In the genomic region with DNA sequence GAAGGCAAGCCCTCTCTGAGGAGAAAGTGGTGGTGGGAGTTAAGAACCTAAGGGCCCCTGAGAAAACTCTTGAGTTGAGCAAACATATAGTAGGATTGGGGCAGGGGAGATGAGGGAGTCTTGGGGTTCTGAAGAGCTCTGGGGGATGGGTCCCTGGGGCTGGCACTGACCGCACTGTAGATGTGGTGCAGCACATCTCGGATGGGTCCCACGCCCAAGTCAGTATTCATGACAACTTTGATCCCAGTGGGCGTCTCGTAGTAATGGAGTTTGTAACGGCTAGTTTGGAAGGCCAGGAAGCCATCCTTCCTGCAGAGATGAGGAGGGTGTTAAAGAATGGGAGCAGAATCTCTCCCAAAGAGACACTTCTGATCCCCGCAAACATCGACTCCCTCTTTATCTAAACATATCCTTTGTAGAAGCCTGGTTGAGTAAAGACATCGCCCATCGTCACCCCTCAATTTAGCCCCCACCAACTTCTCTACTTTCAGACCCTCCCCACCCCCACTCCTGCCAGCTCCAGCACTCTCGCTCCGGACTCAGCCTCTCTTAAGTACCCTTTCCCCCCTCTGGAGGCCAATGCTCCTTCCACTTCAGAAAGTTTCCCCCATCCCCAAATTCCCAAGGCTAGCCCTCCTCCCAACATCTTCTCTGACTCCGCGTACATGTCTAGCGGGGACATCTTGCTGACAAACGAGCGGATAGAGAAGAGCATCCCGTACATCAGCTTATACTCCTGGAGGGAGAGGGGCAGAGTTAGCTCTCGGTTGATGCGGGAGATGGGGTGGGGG, we compare ENCODE assay signal across 8 cellular contexts. TPM values are rescaled to one million over a fixed set of nuclear protein-coding genes. Genes with fewer than 3 reads are reported as not detected.
DNase-seq lines count a peak whose midpoint lies in the region; ATAC-seq, FAIRE-seq and TF ChIP-seq lines count a peak whose summit lies in the region.

No MANE protein-coding gene starts in this region.

- POLR2A ChIA-PET in OCI-LY7 (lab: Charles Lee): interaction anchor here (0.5 to 2.2 kb wide), 6 partner anchors 13 to 927 kb away, joined by 3 to 7 read pairs (median 4); partner anchors contain the start of gene RNF227
- POLR2A ChIA-PET in endothelial cell of umbilical vein (lab: Charles Lee): no interaction called here

- H3K4me3 ChIP-seq in DND-41 (ENCODE audit: low read depth in 1 of 2, low read length in 2 of 2): peak overlapping the region; percentile 71 to 82
- H3K4me3 ChIP-seq in OCI-LY7 (ENCODE audit: low read depth, low read length, poor library complexity, severe bottlenecking): peak overlapping the region; percentile 99
- peak overlapping the region; percentile 74 to 84 (median 78) for H3K4me3 ChIP-seq in endothelial cell of umbilical vein (replicated peaks in 1 of 3; ENCODE audit: insufficient read depth in 1 of 3, low read depth in 1 of 3, low read length in 3 of 3)
- H3K4me3 ChIP-seq in osteoblast (ENCODE audit: insufficient read depth, low read length): peak overlapping the region; percentile 99

- TF ChIP-seq POLR2A in endothelial cell of umbilical vein (IDR thresholded peaks at IDR 0.05; ENCODE audit: low read depth, low read length): no peak

- H3K27me3 ChIP-seq in DND-41 (ENCODE audit: insufficient read depth, low read length, poor library complexity): no peaks in the 10 kb centered on the region
- H3K27me3 ChIP-seq in endothelial cell of umbilical vein (ENCODE audit: control insufficient read depth in 2 of 2, insufficient read depth in 2 of 2, low read length in 2 of 2): no peaks in the 10 kb centered on the region
- H3K27me3 ChIP-seq in osteoblast (ENCODE audit: insufficient read depth, low read length): no peaks in the 10 kb centered on the region

- peak overlapping the region; percentile 85 for H2AFZ ChIP-seq in DND-41 (ENCODE audit: low read depth, low read length)
- H2AFZ ChIP-seq in OCI-LY7 (ENCODE audit: low read length): peak overlapping the region; percentile 74; the same call in 1 of the 2 replicates
- peak overlapping the region; percentile 78 for H2AFZ ChIP-seq in endothelial cell of umbilical vein (ENCODE audit: low read depth, low read length)
- H2AFZ ChIP-seq in osteoblast (ENCODE audit: low read length): peak overlapping the region; percentile 95

- dilution Hi-C loops in endothelial cell of umbilical vein (cut with MboI; ENCODE audit: extremely low pct_ligation_motif_present, low sequenced_read_pairs): no loop called here

- H3K79me2 ChIP-seq in DND-41 (ENCODE audit: insufficient read depth, low read length) (peaks cover 49% of the 10 kb centered on the region), OCI-LY7 (ENCODE audit: insufficient read depth, low read depth, low read length) (peaks cover 32% of the 10 kb centered on the region), endothelial cell of umbilical vein (ENCODE audit: control insufficient read depth, insufficient read depth, low read length) (peaks cover 34% of the 10 kb centered on the region), osteoblast (ENCODE audit: insufficient read depth, low read length) (peaks cover 49% of the 10 kb centered on the region)

- no peak for ATAC-seq in DND-41 (ENCODE audit: insufficient read depth, low read depth)
- ATAC-seq in GM19395 (IDR thresholded peaks at IDR 0.05; ENCODE audit: unreplicated experiment): no peak

- peak overlapping the region; percentile 90 for H3K9ac ChIP-seq in DND-41 (ENCODE audit: low read depth, low read length)
- peak overlapping the region; percentile 67 for H3K9ac ChIP-seq in endothelial cell of umbilical vein (replicated peaks; ENCODE audit: extremely low read depth, insufficient read depth, low read length)

- H4K20me1 ChIP-seq in DND-41 (ENCODE audit: insufficient read depth, low read length) (no peaks in the 10 kb centered on the region), OCI-LY7 (ENCODE audit: insufficient read depth, low read length) (no peaks in the 10 kb centered on the region), endothelial cell of umbilical vein (replicated peaks; ENCODE audit: control insufficient read depth, extremely low read depth, insufficient read depth, low read length) (no peaks in the 10 kb centered on the region), osteoblast (ENCODE audit: insufficient read depth, low read length) (peaks cover 2% of the 10 kb centered on the region)

- H3K36me3 ChIP-seq in DND-41 (ENCODE audit: insufficient read depth, low read length) (peaks cover 29% of the 10 kb centered on the region), OCI-LY7 (ENCODE audit: insufficient read depth, low read length) (peaks cover 30% of the 10 kb centered on the region), endothelial cell of umbilical vein (ENCODE audit: control insufficient read depth in 2 of 2, extremely low read depth in 1 of 2, insufficient read depth in 2 of 2, low read length in 2 of 2) (no peaks in the 10 kb centered on the region), osteoblast (ENCODE audit: insufficient read depth, low read length) (peaks cover 13% of the 10 kb centered on the region)

- H3K4me2 ChIP-seq in DND-41 (ENCODE audit: insufficient read depth, low read length) (peak overlapping the region; percentile 89), OCI-LY7 (ENCODE audit: low read length) (peak overlapping the region; percentile 82), endothelial cell of umbilical vein (ENCODE audit: insufficient read depth, low read length) (peak overlapping the region; percentile 60), osteoblast (ENCODE audit: insufficient read depth, low read length) (peak overlapping the region; percentile 99)

- intact Hi-C loops in OCI-LY7 (cut with micrococcal nuclease; ENCODE audit: unreplicated experiment) (no loop called here), endothelial cell of umbilical vein (cut with micrococcal nuclease) (no loop called here)

- no peaks in the 10 kb centered on the region for H3K9me2 ChIP-seq in OCI-LY7 (ENCODE audit: insufficient read depth, low read length)

- H3K9me3 ChIP-seq in DND-41 (ENCODE audit: insufficient read depth, low read length, severe bottlenecking) (no peaks in the 10 kb centered on the region), OCI-LY7 (ENCODE audit: low read length) (no peaks in the 10 kb centered on the region), endothelial cell of umbilical vein (replicated peaks; ENCODE audit: control insufficient read depth, insufficient read depth, low read length) (no peaks in the 10 kb centered on the region), osteoblast (ENCODE audit: low read depth, low read length) (no peaks in the 10 kb centered on the region)

- TF ChIP-seq CTCF in DND-41 (IDR thresholded peaks at IDR 0.05; ENCODE audit: borderline replicate concordance, extremely low read depth, low read length, poor library complexity, severe bottlenecking) (no peak), OCI-LY7 (conservative IDR thresholded peaks at IDR 0.05; ENCODE audit: low read length) (no peak), endothelial cell of umbilical vein (IDR thresholded peaks at IDR 0.05; ENCODE audit: extremely low read depth in 1 of 2, insufficient read depth in 1 of 2, low read depth in 1 of 2, low read length in 2 of 2) (no peak), osteoblast (IDR thresholded peaks at IDR 0.05; ENCODE audit: extremely low read depth, low read depth, low read length) (no peak)

- BruUV-seq in OCI-LY7 (replicated peaks; lab: Mats Ljungman, UMichigan) (TSS peak; percentile 94), endothelial cell of umbilical vein (replicated peaks; lab: Mats Ljungman, UMichigan) (TSS peak; percentile 72)

- DNase-seq in DND-41: no peak
- DNase-seq in OCI-LY7 (ENCODE audit: low spot score): no peak
- no peak for DNase-seq in endothelial cell of umbilical vein (ENCODE audit: low read depth, low spot score)
- no peak for DNase-seq in osteoblast (ENCODE audit: insufficient read length, low spot score, missing footprints)
- DNase-seq in HuH-7 (ENCODE audit: low spot score): no peak
- DNase-seq in NCI-H1930 (lab: John Stamatoyannopoulos, UW): no peak
- no peak for DNase-seq in SIG-M5 (lab: John Stamatoyannopoulos, UW)

- no peak for FAIRE-seq in endothelial cell of umbilical vein (lab: Jason Lieb, UNC)

- H3K9me1 ChIP-seq in endothelial cell of umbilical vein (replicated peaks; ENCODE audit: control insufficient read depth, extremely low read depth, insufficient read depth, low read length): no peaks in the 10 kb centered on the region

- H3K27ac ChIP-seq in DND-41 (ENCODE audit: low read length): peak overlapping the region; percentile 86
- H3K27ac ChIP-seq in OCI-LY7 (ENCODE audit: low read depth, low read length, poor library complexity, severe bottlenecking): peak overlapping the region; percentile 39
- no peak overlapping the region for H3K27ac ChIP-seq in endothelial cell of umbilical vein (ENCODE audit: insufficient read depth, low read depth, low read length)
- peak overlapping the region; percentile 60 for H3K27ac ChIP-seq in osteoblast (ENCODE audit: low read depth, low read length)

- CTCF ChIA-PET in OCI-LY7 (lab: Charles Lee; ENCODE audit: unreplicated experiment) (no interaction called here), endothelial cell of umbilical vein (lab: Charles Lee) (interaction anchor here (0.7 to 4.2 kb wide), 8 partner anchors 13 to 187 kb away, joined by 3 to 42 read pairs (median 9); no protein-coding TSS in a partner anchor)

- H3K4me1 ChIP-seq in DND-41 (ENCODE audit: insufficient read depth, low read length) (peaks cover 50% of the 10 kb centered on the region), OCI-LY7 (ENCODE audit: insufficient read depth, low read length, poor library complexity, severe bottlenecking) (peaks cover 27% of the 10 kb centered on the region), endothelial cell of umbilical vein (ENCODE audit: control insufficient read depth, extremely low read depth, insufficient read depth, low read length) (peaks cover 23% of the 10 kb centered on the region), osteoblast (ENCODE audit: insufficient read depth, low read length) (peaks cover 32% of the 10 kb centered on the region)

RNA-seq across cellular contexts. Expression of gene TRAPPC1, which starts 0.7 kb away (rescaled TPM):
- 40.2 and 41.0 TPM in 2 replicates for total RNA-seq in OCI-LY7 (2014; rRNA removed; shearing (Covaris generic))
- total RNA-seq in OCI-LY7 (2022) (150 and 178 TPM in 2 replicates), endothelial cell of umbilical vein (139 and 146 TPM in 2 replicates), osteoblast (26.1 and 27.4 TPM in 2 replicates)
- 250 and 272 TPM in 2 replicates for polyA plus RNA-seq in endothelial cell of umbilical vein
- polyA plus RNA-seq in endothelial cell of umbilical vein (2011; cell fraction: cytosol; rRNA removed): 270 and 310 TPM in 2 replicates
- polyA plus RNA-seq in endothelial cell of umbilical vein (2011; cell fraction: nucleus; rRNA removed): 66.9 and 75.5 TPM in 2 replicates
- 215 and 270 TPM in 2 replicates for polyA plus RNA-seq in endothelial cell of umbilical vein (2012)
- polyA minus RNA-seq in endothelial cell of umbilical vein: 158 and 166 TPM in 2 replicates
- 40.5 TPM for polyA minus RNA-seq in endothelial cell of umbilical vein (2011; cell fraction: cytosol; rRNA and poly(A)+ RNA removed)
- 19.4 and 23.1 TPM in 2 replicates for polyA minus RNA-seq in endothelial cell of umbilical vein (2011; cell fraction: nucleus; rRNA and poly(A)+ RNA removed)

RNA-seq across cellular contexts. Expression of gene CNTROB, which starts 1.0 kb away (rescaled TPM):
- total RNA-seq in OCI-LY7 (2014; rRNA removed; shearing (Covaris generic)): 49.1 and 55.4 TPM in 2 replicates
- total RNA-seq in OCI-LY7 (2022) (72.3 and 80.3 TPM in 2 replicates), endothelial cell of umbilical vein (45.0 and 47.2 TPM in 2 replicates), osteoblast (20.6 and 21.5 TPM in 2 replicates)
- 24.9 and 27.8 TPM in 2 replicates for polyA plus RNA-seq in endothelial cell of umbilical vein
- polyA plus RNA-seq in endothelial cell of umbilical vein (2011; cell fraction: cytosol; rRNA removed): 23.6 and 27.2 TPM in 2 replicates
- polyA plus RNA-seq in endothelial cell of umbilical vein (2011; cell fraction: nucleus; rRNA removed): 138 and 152 TPM in 2 replicates
- 30.2 and 32.5 TPM in 2 replicates for polyA plus RNA-seq in endothelial cell of umbilical vein (2012)
- 22.2 and 23.3 TPM in 2 replicates for polyA minus RNA-seq in endothelial cell of umbilical vein
- polyA minus RNA-seq in endothelial cell of umbilical vein (2011; cell fraction: cytosol; rRNA and poly(A)+ RNA removed): 13.3 TPM
- polyA minus RNA-seq in endothelial cell of umbilical vein (2011; cell fraction: nucleus; rRNA and poly(A)+ RNA removed): 28.6 and 45.2 TPM in 2 replicates

RNA-seq across cellular contexts. Expression of gene KCNAB3, which starts 1.4 kb away (rescaled TPM):
- 4.3 and 5.6 TPM in 2 replicates for total RNA-seq in OCI-LY7 (2014; rRNA removed; shearing (Covaris generic))
- 14.3 and 17.3 TPM in 2 replicates for total RNA-seq in OCI-LY7 (2022)
- 2.4 and 4.2 TPM in 2 replicates for total RNA-seq in endothelial cell of umbilical vein
- polyA plus RNA-seq in endothelial cell of umbilical vein: 1.3 and 2.1 TPM in 2 replicates
- polyA plus RNA-seq in endothelial cell of umbilical vein (2011; cell fraction: cytosol; rRNA removed): 0.34 and 0.72 TPM in 2 replicates
- polyA plus RNA-seq in endothelial cell of umbilical vein (2011; cell fraction: nucleus; rRNA removed): 21.7 and 22.6 TPM in 2 replicates
- polyA plus RNA-seq in endothelial cell of umbilical vein (2012): 1.8 and 2.1 TPM in 2 replicates
- polyA minus RNA-seq in endothelial cell of umbilical vein: 0.83 and 1.6 TPM in 2 replicates
- polyA minus RNA-seq in endothelial cell of umbilical vein (2011; cell fraction: cytosol; rRNA and poly(A)+ RNA removed): not detected
- 1.9 and 3.6 TPM in 2 replicates for polyA minus RNA-seq in endothelial cell of umbilical vein (2011; cell fraction: nucleus; rRNA and poly(A)+ RNA removed)
- under 0.01 and 0.29 TPM in 2 replicates for total RNA-seq in osteoblast

RNA-seq across cellular contexts. Expression of gene RNF227, which starts 14.9 kb away (rescaled TPM):
- total RNA-seq in OCI-LY7 (2014; rRNA removed; shearing (Covaris generic)): 3.8 and 9.6 TPM in 2 replicates
- total RNA-seq in OCI-LY7 (2022): 4.7 and 5.8 TPM in 2 replicates
- 0.58 TPM in 2 replicates for total RNA-seq in endothelial cell of umbilical vein
- polyA plus RNA-seq in endothelial cell of umbilical vein: 0.76 TPM in 2 replicates
- 0.56 and 1.3 TPM in 2 replicates for polyA plus RNA-seq in endothelial cell of umbilical vein (2011; cell fraction: cytosol; rRNA removed)
- polyA plus RNA-seq in endothelial cell of umbilical vein (2011; cell fraction: nucleus; rRNA removed): 0.94 and 1.7 TPM in 2 replicates
- 0.33 and 0.40 TPM in 2 replicates for polyA plus RNA-seq in endothelial cell of umbilical vein (2012)
- polyA minus RNA-seq in endothelial cell of umbilical vein: 0.49 and 0.87 TPM in 2 replicates
- 4.6 TPM for polyA minus RNA-seq in endothelial cell of umbilical vein (2011; cell fraction: cytosol; rRNA and poly(A)+ RNA removed)
- 0.72 and 0.91 TPM in 2 replicates for polyA minus RNA-seq in endothelial cell of umbilical vein (2011; cell fraction: nucleus; rRNA and poly(A)+ RNA removed)
- 2.4 and 3.6 TPM in 2 replicates for total RNA-seq in osteoblast

RNA-seq across cellular contexts. Expression of gene CHD3, which starts 42.4 kb away (rescaled TPM):
- 42.5 and 59.6 TPM in 2 replicates for total RNA-seq in OCI-LY7 (2014; rRNA removed; shearing (Covaris generic))
- total RNA-seq in OCI-LY7 (2022): 124 and 126 TPM in 2 replicates
- total RNA-seq in endothelial cell of umbilical vein: 185 and 189 TPM in 2 replicates
- polyA plus RNA-seq in endothelial cell of umbilical vein: 102 and 108 TPM in 2 replicates
- 49.9 and 71.3 TPM in 2 replicates for polyA plus RNA-seq in endothelial cell of umbilical vein (2011; cell fraction: cytosol; rRNA removed)
- polyA plus RNA-seq in endothelial cell of umbilical vein (2011; cell fraction: nucleus; rRNA removed): 282 and 317 TPM in 2 replicates
- polyA plus RNA-seq in endothelial cell of umbilical vein (2012): 104 and 141 TPM in 2 replicates
- polyA minus RNA-seq in endothelial cell of umbilical vein: 169 and 172 TPM in 2 replicates
- polyA minus RNA-seq in endothelial cell of umbilical vein (2011; cell fraction: cytosol; rRNA and poly(A)+ RNA removed): 55.1 TPM
- 98.9 and 110 TPM in 2 replicates for polyA minus RNA-seq in endothelial cell of umbilical vein (2011; cell fraction: nucleus; rRNA and poly(A)+ RNA removed)
- 95.2 and 97.0 TPM in 2 replicates for total RNA-seq in osteoblast
